8 cellular contexts compared by ENCODE assay signal in genomic region chr10:13346912-13347234, GRCh38. TPM values are rescaled to one million over a fixed set of nuclear protein-coding genes. Genes with fewer than 3 reads are reported as not detected.
DNase-seq lines count a peak whose midpoint lies in the region; ATAC-seq, FAIRE-seq and TF ChIP-seq lines count a peak whose summit lies in the region.

No MANE protein-coding gene starts in this region.

- peaks cover 2% of the 10 kb centered on the region; the same call in 1 of the 2 replicates for H3K9me3 ChIP-seq in SJSA1 (replicated peaks)

- intact Hi-C loops in posterior cingulate gyrus (cut with DNase I) = loop anchor here (2.0 kb wide), 1 partner anchor 46 kb away; the partner anchor contains the start of gene PHYH

- H3K4me1 ChIP-seq in SJSA1 (replicated peaks) = peaks cover 20% of the 10 kb centered on the region

- DNase-seq in GM12891 (ENCODE audit: insufficient read length, low spot score) = no peak
- peak in 1 of 2 experiments; percentile 36 for DNase-seq in SJSA1 (ENCODE audit: low read depth in 1 of 2, low spot score in 2 of 2)
- DNase-seq in fibroblast of pulmonary artery (ENCODE audit: low read depth) = no peak
- DNase-seq in retina = peak; percentile 68
- DNase-seq in hepatic stellate cell (ENCODE audit: low spot score) = no peak
- DNase-seq in posterior cingulate gyrus = no peak

- peak; percentile 16 for FAIRE-seq in GM12891 (lab: Jason Lieb, UNC)

- ATAC-seq in HG02840 (IDR thresholded peaks at IDR 0.05; ENCODE audit: low FRiP score, unreplicated experiment) (no peak), GM19035 (IDR thresholded peaks at IDR 0.05; ENCODE audit: unreplicated experiment) (no peak)

- no peak for TF ChIP-seq POLR2A in GM12891 (IDR thresholded peaks at IDR 0.05; ENCODE audit: low read depth, low read length)

- no peaks in the 10 kb centered on the region; the same call in 1 of the 2 replicates for H3K27me3 ChIP-seq in SJSA1 (replicated peaks)

- H3K27ac ChIP-seq in SJSA1 = peak overlapping the region; percentile 91

- H3K36me3 ChIP-seq in SJSA1 = peaks cover 27% of the 10 kb centered on the region

- H3K4me3 ChIP-seq in SJSA1 (peak overlapping the region; percentile 96), fibroblast of pulmonary artery (replicated peaks; ENCODE audit: low read depth, low read length) (peak overlapping the region; percentile 82)

- TF ChIP-seq CTCF in fibroblast of pulmonary artery (IDR thresholded peaks at IDR 0.05; ENCODE audit: low read length, missing control alignments) = no peak

TF ChIP-seq in GM12891, 5 proteins besides CTCF, POLR2A, EP300 and RAD21:
- no peak for TF ChIP-seq POLR2AphosphoS5 (IDR thresholded peaks at IDR 0.05; ENCODE audit: low read depth, low read length)
- TF ChIP-seq PAX5 (IDR thresholded peaks at IDR 0.05; ENCODE audit: insufficient read depth, low read length, severe bottlenecking) = no peak

RNA-seq across cellular contexts. Expression of gene SEPHS1, which starts 1.2 kb away (rescaled TPM):
- 20.9 TPM for polyA plus RNA-seq in GM12891 (2012; ENCODE audit: low read depth, missing spikeins)
- total RNA-seq in SJSA1 (2014; rRNA removed; shearing (Covaris generic)) = 34.5 and 77.1 TPM in 2 replicates

RNA-seq across cellular contexts. Expression of gene PHYH, which starts 47.0 kb away (rescaled TPM):
- 6.1 TPM for polyA plus RNA-seq in GM12891 (2012; ENCODE audit: low read depth, missing spikeins)
- total RNA-seq in SJSA1 (2014; rRNA removed; shearing (Covaris generic)) = 9.9 and 11.1 TPM in 2 replicates
